ENCODE assay signal across 15 cellular contexts in the genomic region with DNA sequence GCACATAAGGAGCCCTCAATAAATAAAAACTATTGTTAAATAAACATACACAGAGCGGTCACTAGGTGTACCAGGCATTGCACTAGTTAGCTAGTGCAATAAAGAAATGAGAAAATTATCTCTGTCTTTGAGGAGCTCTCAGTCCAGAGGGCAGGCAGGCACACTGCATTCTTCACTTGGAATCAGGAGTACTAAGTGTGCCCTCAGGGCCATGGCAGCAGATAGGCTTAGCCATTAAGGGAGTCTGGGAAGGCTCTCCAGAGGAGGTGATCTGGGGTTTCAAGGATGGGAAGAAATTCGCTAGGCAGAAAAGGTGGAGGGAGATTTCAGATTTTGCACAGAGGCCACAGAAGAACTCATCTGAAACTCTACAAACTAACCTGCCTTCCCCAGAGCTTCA. TPM values are rescaled to one million over a fixed set of nuclear protein-coding genes. Genes with fewer than 3 reads are reported as not detected.
DNase-seq lines count a peak whose midpoint lies in the region; ATAC-seq and TF ChIP-seq lines count a peak whose summit lies in the region.
"Had no signal": no experiment of that assay in that cellular context is flagged by ENCODE, and none has a peak within 500 bp of the region (broad histone marks: within the 10 kb centered on the region; RNA-seq: fewer than 3 reads in every experiment).

No MANE protein-coding gene starts in this region.

- H3K4me1 Mint-ChIP-seq in activated naive CD4-positive, alpha-beta T cell treated with anti-CD3 and anti-CD28 coated beads, Interleukin-2, amount 10 ng/mL, durations not matched to agents 7 days and 5 days: peaks cover 1% of the 10 kb centered on the region
- H3K4me1 Mint-ChIP-seq in T-helper 17 cell (peaks cover 9% of the 10 kb centered on the region), neural crest cell (peaks cover 1% of the 10 kb centered on the region)

- ATAC-seq in T-helper 17 cell: no peak

- CTCF ChIA-PET in activated naive CD4-positive, alpha-beta T cell treated with anti-CD3 and anti-CD28 coated beads, Interleukin-2, amount 10 ng/mL, durations not matched to agents 7 days and 5 days (lab: Charles Lee): interaction anchor here (0.6 to 1.3 kb wide), 8 partner anchors 8 to 424 kb away, joined by 3 to 9 read pairs (median 3); no protein-coding TSS in a partner anchor

- no peak for TF ChIP-seq CTCF in neural crest cell (conservative IDR thresholded peaks at IDR 0.05)

- peak; percentile 11 for DNase-seq in activated naive CD4-positive, alpha-beta T cell treated with anti-CD3 and anti-CD28 coated beads, Interleukin-2, amount 10 ng/mL, durations not matched to agents 7 days and 5 days
- no peak for DNase-seq in activated naive CD4-positive, alpha-beta T cell treated with anti-CD3 and anti-CD28 coated beads, Interleukin-2, amount 50 U/mL, for 16 hours
- DNase-seq in T-helper 17 cell: no peak
- DNase-seq in neural crest cell (ENCODE audit: low read depth, low spot score): no peak
- DNase-seq in DMS79 treated with DMSO at 0.1 percent for 48 hours (lab: John Stamatoyannopoulos, UW): no peak
- no peak for DNase-seq in NCI-H510A (lab: John Stamatoyannopoulos, UW)
- DNase-seq: CD4-positive, alpha-beta memory T cell; COR-L47; GDM1 had no signal

- peaks cover 18% of the 10 kb centered on the region for H3K36me3 Mint-ChIP-seq in activated naive CD4-positive, alpha-beta T cell treated with anti-CD3 and anti-CD28 coated beads, Interleukin-2, amount 10 ng/mL, durations not matched to agents 7 days and 5 days
- peaks cover 8% of the 10 kb centered on the region for H3K36me3 Mint-ChIP-seq in T-helper 17 cell (ENCODE audit: low read depth)
- H3K36me3 Mint-ChIP-seq in neural crest cell (ENCODE audit: low read depth): peaks cover 4% of the 10 kb centered on the region

- no peak overlapping the region for H3K4me3 Mint-ChIP-seq in activated naive CD4-positive, alpha-beta T cell treated with anti-CD3 and anti-CD28 coated beads, Interleukin-2, amount 10 ng/mL, durations not matched to agents 7 days and 5 days
- H3K4me3 Mint-ChIP-seq in T-helper 17 cell (no peak overlapping the region), neural crest cell (no peak overlapping the region)
- H3K4me3 Mint-ChIP-seq: CD4-positive, alpha-beta memory T cell had no signal

- no peaks in the 10 kb centered on the region for H3K9me3 ChIP-seq in T-helper 17 cell (ENCODE audit: control insufficient read depth, low read length, poor library complexity, severe bottlenecking)

- no peaks in the 10 kb centered on the region for H3K9me3 Mint-ChIP-seq in activated naive CD4-positive, alpha-beta T cell treated with anti-CD3 and anti-CD28 coated beads, Interleukin-2, amount 10 ng/mL, durations not matched to agents 7 days and 5 days
- no peaks in the 10 kb centered on the region for H3K9me3 Mint-ChIP-seq in neural crest cell

- H3K27ac Mint-ChIP-seq in activated naive CD4-positive, alpha-beta T cell treated with anti-CD3 and anti-CD28 coated beads, Interleukin-2, amount 10 ng/mL, durations not matched to agents 7 days and 5 days: no peak overlapping the region
- H3K27ac Mint-ChIP-seq in T-helper 17 cell (peak overlapping the region; percentile 43), neural crest cell (ENCODE audit: unreplicated experiment) (peak overlapping the region; percentile 62)
- H3K27ac Mint-ChIP-seq: CD4-positive, alpha-beta memory T cell had no signal

- no peaks in the 10 kb centered on the region for H3K27me3 Mint-ChIP-seq in activated naive CD4-positive, alpha-beta T cell treated with anti-CD3 and anti-CD28 coated beads, Interleukin-2, amount 10 ng/mL, durations not matched to agents 7 days and 5 days
- H3K27me3 Mint-ChIP-seq in T-helper 17 cell (no peaks in the 10 kb centered on the region), neural crest cell (ENCODE audit: low read depth) (no peaks in the 10 kb centered on the region)
- H3K27me3 Mint-ChIP-seq: CD4-positive, alpha-beta memory T cell had no signal

RNA-seq across cellular contexts. Expression of a gene that starts 9.1 kb away (rescaled TPM):
- total RNA-seq in T-helper 17 cell: 10 to 100 TPM; 63.0 to 75.0 TPM
- 98.8 TPM in 2 replicates for total RNA-seq in neural crest cell

RNA-seq across cellular contexts. Expression of a gene that starts 54.4 kb away (rescaled TPM):
- total RNA-seq in T-helper 17 cell (not detected), neural crest cell (0.89 and 1.2 TPM in 2 replicates)
- total RNA-seq: A172; A673; Calu3; CD4-positive, alpha-beta memory T cell; GM12878; GM23248; H7 had no signal

RNA-seq across cellular contexts. Expression of a gene that starts 54.6 kb away (rescaled TPM):
- not detected for total RNA-seq in T-helper 17 cell
- not detected in 2 replicates for total RNA-seq in neural crest cell
- total RNA-seq: A172; A673; Calu3; CD4-positive, alpha-beta memory T cell; GM23248 had no signal
